2 cellular contexts compared by ENCODE assay signal in the genomic region with DNA sequence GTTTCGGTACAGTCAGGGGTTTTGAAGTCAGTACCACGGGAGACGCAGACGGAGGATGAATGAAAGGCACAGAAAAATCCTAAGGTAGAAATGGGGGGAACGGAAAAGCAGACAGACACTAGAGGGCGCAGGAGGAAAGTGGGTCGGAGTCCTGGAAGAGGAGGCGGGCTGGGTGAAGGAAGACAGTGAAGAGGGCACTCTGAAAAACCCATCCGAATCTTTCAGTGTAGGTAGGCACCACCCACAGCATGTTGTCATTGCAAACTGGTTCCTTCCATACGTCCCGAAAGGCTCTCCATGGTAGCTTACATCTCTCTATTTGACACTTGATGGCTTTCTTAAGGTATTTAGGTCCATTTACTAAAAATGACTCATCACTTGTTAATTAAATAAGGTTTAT.
A peak's percentile ranks its signal among the peaks of the same experiment; 100 is the strongest.
TF ChIP-seq lines count a peak whose summit lies in the region.

No MANE protein-coding gene starts in this region.

TF ChIP-seq in WTC11, 78 proteins besides CTCF, POLR2A, EP300 and RAD21 (continued from another document):
- TF ChIP-seq AR (CRISPR knock-in tag; IDR thresholded peaks at IDR 0.05) (no peak), CREB1 (CRISPR knock-in tag; IDR thresholded peaks at IDR 0.05) (no peak)

TF ChIP-seq in HepG2, 621 proteins besides CTCF, POLR2A, EP300 and RAD21 (continued from another document and continues in another):
- no peak for TF ChIP-seq ZNF335 (CRISPR knock-in tag; IDR thresholded peaks at IDR 0.05)
- TF ChIP-seq, protein P1, sequence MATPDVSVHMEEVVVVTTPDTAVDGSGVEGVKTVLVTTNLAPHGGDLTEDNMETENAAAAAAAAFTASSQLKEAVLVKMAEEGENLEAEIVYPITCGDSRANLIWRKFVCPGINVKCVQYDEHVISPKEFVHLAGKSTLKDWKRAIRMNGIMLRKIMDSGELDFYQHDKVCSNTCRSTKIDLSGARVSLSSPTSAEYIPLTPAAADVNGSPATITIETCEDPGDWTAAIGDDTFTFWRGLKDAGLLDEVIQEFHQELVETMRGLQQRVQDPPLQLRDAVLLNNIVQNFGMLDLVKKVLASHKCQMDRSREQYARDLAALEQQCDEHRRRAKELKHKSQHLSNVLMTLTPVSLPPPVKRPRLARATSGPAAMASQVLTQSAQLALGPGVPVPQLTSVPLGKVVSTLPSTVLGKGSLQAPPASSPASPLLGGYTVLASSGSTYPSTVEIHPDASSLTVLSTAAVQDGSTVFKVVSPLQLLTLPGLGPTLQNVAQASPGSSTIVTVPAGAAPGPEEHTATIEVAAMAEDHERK (CRISPR knock-in tag; IDR thresholded peaks at IDR 0.05; ENCODE audit: low read depth) = no peak
- TF ChIP-seq, protein P2, sequence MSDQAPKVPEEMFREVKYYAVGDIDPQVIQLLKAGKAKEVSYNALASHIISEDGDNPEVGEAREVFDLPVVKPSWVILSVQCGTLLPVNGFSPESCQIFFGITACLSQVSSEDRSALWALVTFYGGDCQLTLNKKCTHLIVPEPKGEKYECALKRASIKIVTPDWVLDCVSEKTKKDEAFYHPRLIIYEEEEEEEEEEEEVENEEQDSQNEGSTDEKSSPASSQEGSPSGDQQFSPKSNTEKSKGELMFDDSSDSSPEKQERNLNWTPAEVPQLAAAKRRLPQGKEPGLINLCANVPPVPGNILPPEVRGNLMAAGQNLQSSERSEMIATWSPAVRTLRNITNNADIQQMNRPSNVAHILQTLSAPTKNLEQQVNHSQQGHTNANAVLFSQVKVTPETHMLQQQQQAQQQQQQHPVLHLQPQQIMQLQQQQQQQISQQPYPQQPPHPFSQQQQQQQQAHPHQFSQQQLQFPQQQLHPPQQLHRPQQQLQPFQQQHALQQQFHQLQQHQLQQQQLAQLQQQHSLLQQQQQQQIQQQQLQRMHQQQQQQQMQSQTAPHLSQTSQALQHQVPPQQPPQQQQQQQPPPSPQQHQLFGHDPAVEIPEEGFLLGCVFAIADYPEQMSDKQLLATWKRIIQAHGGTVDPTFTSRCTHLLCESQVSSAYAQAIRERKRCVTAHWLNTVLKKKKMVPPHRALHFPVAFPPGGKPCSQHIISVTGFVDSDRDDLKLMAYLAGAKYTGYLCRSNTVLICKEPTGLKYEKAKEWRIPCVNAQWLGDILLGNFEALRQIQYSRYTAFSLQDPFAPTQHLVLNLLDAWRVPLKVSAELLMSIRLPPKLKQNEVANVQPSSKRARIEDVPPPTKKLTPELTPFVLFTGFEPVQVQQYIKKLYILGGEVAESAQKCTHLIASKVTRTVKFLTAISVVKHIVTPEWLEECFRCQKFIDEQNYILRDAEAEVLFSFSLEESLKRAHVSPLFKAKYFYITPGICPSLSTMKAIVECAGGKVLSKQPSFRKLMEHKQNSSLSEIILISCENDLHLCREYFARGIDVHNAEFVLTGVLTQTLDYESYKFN (CRISPR knock-in tag; conservative IDR thresholded peaks at IDR 0.05) = no peak
- no peak for TF ChIP-seq HNRNPK (IDR thresholded peaks at IDR 0.05; ENCODE audit: low read depth, low read length, poor library complexity, severe bottlenecking)
- TF ChIP-seq STAG1 (CRISPR knock-in tag; IDR thresholded peaks at IDR 0.05) = peak; percentile 64
- no peak for TF ChIP-seq KAT8 (CRISPR knock-in tag; IDR thresholded peaks at IDR 0.05)
- TF ChIP-seq, protein P3, sequence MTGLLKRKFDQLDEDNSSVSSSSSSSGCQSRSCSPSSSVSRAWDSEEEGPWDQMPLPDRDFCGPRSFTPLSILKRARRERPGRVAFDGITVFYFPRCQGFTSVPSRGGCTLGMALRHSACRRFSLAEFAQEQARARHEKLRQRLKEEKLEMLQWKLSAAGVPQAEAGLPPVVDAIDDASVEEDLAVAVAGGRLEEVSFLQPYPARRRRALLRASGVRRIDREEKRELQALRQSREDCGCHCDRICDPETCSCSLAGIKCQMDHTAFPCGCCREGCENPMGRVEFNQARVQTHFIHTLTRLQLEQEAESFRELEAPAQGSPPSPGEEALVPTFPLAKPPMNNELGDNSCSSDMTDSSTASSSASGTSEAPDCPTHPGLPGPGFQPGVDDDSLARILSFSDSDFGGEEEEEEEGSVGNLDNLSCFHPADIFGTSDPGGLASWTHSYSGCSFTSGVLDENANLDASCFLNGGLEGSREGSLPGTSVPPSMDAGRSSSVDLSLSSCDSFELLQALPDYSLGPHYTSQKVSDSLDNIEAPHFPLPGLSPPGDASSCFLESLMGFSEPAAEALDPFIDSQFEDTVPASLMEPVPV (CRISPR knock-in tag; IDR thresholded peaks at IDR 0.05) = no peak
- TF ChIP-seq, protein P4, sequence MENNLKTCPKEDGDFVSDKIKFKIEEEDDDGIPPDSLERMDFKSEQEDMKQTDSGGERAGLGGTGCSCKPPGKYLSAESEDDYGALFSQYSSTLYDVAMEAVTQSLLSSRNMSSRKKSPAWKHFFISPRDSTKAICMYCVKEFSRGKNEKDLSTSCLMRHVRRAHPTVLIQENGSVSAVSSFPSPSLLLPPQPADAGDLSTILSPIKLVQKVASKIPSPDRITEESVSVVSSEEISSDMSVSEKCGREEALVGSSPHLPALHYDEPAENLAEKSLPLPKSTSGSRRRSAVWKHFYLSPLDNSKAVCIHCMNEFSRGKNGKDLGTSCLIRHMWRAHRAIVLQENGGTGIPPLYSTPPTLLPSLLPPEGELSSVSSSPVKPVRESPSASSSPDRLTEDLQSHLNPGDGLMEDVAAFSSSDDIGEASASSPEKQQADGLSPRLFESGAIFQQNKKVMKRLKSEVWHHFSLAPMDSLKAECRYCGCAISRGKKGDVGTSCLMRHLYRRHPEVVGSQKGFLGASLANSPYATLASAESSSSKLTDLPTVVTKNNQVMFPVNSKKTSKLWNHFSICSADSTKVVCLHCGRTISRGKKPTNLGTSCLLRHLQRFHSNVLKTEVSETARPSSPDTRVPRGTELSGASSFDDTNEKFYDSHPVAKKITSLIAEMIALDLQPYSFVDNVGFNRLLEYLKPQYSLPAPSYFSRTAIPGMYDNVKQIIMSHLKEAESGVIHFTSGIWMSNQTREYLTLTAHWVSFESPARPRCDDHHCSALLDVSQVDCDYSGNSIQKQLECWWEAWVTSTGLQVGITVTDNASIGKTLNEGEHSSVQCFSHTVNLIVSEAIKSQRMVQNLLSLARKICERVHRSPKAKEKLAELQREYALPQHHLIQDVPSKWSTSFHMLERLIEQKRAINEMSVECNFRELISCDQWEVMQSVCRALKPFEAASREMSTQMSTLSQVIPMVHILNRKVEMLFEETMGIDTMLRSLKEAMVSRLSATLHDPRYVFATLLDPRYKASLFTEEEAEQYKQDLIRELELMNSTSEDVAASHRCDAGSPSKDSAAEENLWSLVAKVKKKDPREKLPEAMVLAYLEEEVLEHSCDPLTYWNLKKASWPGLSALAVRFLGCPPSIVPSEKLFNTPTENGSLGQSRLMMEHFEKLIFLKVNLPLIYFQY (CRISPR knock-in tag; IDR thresholded peaks at IDR 0.05; ENCODE audit: borderline replicate concordance) = 0 out of 2 replicates have a peak, but pooled peaks have one; percentile 51
- TF ChIP-seq KDM1A (CRISPR knock-in tag; IDR thresholded peaks at IDR 0.05) = no peak
- TF ChIP-seq, protein P5, sequence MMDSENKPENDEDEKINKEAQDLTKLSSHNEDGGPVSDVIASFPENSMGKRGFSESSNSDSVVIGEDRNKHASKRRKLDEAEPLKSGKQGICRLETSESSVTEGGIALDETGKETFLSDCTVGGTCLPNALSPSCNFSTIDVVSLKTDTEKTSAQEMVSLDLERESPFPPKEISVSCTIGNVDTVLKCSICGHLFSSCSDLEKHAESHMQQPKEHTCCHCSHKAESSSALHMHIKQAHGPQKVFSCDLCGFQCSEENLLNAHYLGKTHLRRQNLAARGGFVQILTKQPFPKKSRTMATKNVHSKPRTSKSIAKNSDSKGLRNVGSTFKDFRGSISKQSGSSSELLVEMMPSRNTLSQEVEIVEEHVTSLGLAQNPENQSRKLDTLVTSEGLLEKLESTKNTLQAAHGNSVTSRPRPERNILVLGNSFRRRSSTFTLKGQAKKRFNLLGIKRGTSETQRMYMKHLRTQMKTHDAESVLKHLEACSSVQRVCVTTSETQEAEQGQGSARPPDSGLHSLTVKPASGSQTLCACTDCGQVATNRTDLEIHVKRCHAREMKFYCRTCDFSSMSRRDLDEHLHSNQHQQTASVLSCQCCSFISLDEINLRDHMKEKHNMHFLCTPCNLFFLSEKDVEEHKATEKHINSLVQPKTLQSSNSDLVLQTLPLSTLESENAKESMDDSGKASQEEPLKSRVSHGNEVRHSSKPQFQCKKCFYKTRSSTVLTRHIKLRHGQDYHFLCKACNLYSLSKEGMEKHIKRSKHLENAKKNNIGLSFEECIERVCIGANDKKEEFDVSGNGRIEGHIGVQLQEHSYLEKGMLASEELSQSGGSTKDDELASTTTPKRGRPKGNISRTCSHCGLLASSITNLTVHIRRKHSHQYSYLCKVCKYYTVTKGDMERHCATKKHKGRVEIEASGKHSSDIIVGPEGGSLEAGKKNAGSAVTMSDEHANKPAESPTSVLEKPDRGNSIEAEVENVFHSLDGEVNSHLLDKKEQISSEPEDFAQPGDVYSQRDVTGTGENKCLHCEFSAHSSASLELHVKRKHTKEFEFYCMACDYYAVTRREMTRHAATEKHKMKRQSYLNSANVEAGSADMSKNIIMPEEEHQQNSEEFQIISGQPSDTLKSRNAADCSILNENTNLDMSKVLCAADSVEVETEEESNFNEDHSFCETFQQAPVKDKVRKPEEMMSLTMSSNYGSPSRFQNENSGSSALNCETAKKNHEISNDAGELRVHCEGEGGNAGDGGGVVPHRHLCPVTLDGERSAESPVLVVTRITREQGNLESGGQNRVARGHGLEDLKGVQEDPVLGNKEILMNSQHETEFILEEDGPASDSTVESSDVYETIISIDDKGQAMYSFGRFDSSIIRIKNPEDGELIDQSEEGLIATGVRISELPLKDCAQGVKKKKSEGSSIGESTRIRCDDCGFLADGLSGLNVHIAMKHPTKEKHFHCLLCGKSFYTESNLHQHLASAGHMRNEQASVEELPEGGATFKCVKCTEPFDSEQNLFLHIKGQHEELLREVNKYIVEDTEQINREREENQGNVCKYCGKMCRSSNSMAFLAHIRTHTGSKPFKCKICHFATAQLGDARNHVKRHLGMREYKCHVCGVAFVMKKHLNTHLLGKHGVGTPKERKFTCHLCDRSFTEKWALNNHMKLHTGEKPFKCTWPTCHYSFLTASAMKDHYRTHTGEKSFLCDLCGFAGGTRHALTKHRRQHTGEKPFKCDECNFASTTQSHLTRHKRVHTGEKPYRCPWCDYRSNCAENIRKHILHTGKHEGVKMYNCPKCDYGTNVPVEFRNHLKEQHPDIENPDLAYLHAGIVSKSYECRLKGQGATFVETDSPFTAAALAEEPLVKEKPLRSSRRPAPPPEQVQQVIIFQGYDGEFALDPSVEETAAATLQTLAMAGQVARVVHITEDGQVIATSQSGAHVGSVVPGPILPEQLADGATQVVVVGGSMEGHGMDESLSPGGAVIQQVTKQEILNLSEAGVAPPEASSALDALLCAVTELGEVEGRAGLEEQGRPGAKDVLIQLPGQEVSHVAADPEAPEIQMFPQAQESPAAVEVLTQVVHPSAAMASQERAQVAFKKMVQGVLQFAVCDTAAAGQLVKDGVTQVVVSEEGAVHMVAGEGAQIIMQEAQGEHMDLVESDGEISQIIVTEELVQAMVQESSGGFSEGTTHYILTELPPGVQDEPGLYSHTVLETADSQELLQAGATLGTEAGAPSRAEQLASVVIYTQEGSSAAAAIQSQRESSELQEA (CRISPR knock-in tag; IDR thresholded peaks at IDR 0.05; ENCODE audit: not compliant biosample characterization) = no peak
- TF ChIP-seq ONECUT2 (CRISPR knock-in tag; IDR thresholded peaks at IDR 0.05) = no peak
- TF ChIP-seq PCBP1 (IDR thresholded peaks at IDR 0.05; ENCODE audit: borderline replicate concordance, low read depth, low read length) = no peak
- TF ChIP-seq NFIC (IDR thresholded peaks at IDR 0.05; ENCODE audit: low read length) = no peak
- no peak for TF ChIP-seq TAF15 (IDR thresholded peaks at IDR 0.05; ENCODE audit: low read depth, low read length, poor library complexity, severe bottlenecking)
- no peak for TF ChIP-seq MTF1 (CRISPR knock-in tag; IDR thresholded peaks at IDR 0.05)
- no peak for TF ChIP-seq ZFP62 (CRISPR knock-in tag; IDR thresholded peaks at IDR 0.05)
- TF ChIP-seq FOXO1 (CRISPR knock-in tag; IDR thresholded peaks at IDR 0.05) = no peak
- peak; percentile 79 for TF ChIP-seq SMC3 (IDR thresholded peaks at IDR 0.05; ENCODE audit: low read length)
- TF ChIP-seq XRCC5 (optimal IDR thresholded peaks at IDR 0.05; ENCODE audit: low read length) = peak; percentile 73
- TF ChIP-seq, protein P6, sequence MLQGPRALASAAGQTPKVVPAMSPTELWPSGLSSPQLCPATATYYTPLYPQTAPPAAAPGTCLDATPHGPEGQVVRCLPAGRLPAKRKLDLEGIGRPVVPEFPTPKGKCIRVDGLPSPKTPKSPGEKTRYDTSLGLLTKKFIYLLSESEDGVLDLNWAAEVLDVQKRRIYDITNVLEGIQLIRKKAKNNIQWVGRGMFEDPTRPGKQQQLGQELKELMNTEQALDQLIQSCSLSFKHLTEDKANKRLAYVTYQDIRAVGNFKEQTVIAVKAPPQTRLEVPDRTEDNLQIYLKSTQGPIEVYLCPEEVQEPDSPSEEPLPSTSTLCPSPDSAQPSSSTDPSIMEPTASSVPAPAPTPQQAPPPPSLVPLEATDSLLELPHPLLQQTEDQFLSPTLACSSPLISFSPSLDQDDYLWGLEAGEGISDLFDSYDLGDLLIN (CRISPR knock-in tag; IDR thresholded peaks at IDR 0.05; ENCODE audit: borderline replicate concordance) = 0 out of 2 replicates have a peak, but pooled peaks have one; percentile 33
- no peak for TF ChIP-seq EEA1 (CRISPR knock-in tag; IDR thresholded peaks at IDR 0.05; ENCODE audit: borderline replicate concordance)
- TF ChIP-seq SMARCE1 (IDR thresholded peaks at IDR 0.05; ENCODE audit: borderline replicate concordance) = no peak
- no peak for TF ChIP-seq HOXA7 (CRISPR knock-in tag; IDR thresholded peaks at IDR 0.05)
- TF ChIP-seq ZNF615 (CRISPR knock-in tag; IDR thresholded peaks at IDR 0.05; ENCODE audit: borderline replicate concordance) = no peak
- no peak for TF ChIP-seq ZNF737 (CRISPR knock-in tag; IDR thresholded peaks at IDR 0.05; ENCODE audit: borderline replicate concordance)
- no peak for TF ChIP-seq ELF1 (CRISPR knock-in tag; IDR thresholded peaks at IDR 0.05)
- no peak for TF ChIP-seq ATM (IDR thresholded peaks at IDR 0.05; ENCODE audit: borderline replicate concordance)
- TF ChIP-seq NCOA5 (CRISPR knock-in tag; IDR thresholded peaks at IDR 0.05) = no peak
- TF ChIP-seq ZNF7 (CRISPR knock-in tag; IDR thresholded peaks at IDR 0.05) = no peak
- no peak for TF ChIP-seq ZNF552 (CRISPR knock-in tag; IDR thresholded peaks at IDR 0.05; ENCODE audit: borderline replicate concordance)
- TF ChIP-seq BCLAF1 (IDR thresholded peaks at IDR 0.05) = no peak
